In genomic region chr10:87177587-87177986, GRCh38 we compare ENCODE assay signal across 1 cellular context. TPM values are rescaled to one million over a fixed set of nuclear protein-coding genes. Genes with fewer than 3 reads are reported as not detected.
"Had no signal": no experiment of that assay in that cellular context is flagged by ENCODE, and none has a peak within 500 bp of the region (broad histone marks: within the 10 kb centered on the region; RNA-seq: fewer than 3 reads in every experiment).

No MANE protein-coding gene starts in this region.

RNA-seq across cellular contexts. Expression of gene NUTM2A, which starts 47.7 kb away (rescaled TPM):
- total RNA-seq: RPMI7951 had no signal
